In genomic region chr10:130111115-130111847, GRCh38 we compare ENCODE assay signal across 8 cellular contexts. TPM values are rescaled to one million over a fixed set of nuclear protein-coding genes. Genes with fewer than 3 reads are reported as not detected.
DNase-seq lines count a peak whose midpoint lies in the region; ATAC-seq and TF ChIP-seq lines count a peak whose summit lies in the region.

No MANE protein-coding gene starts in this region.

- intact Hi-C loops in CD14-positive monocyte (cut with micrococcal nuclease) (loop anchor here in 1 of 2 donors (1.0 to 10.0 kb wide), 2 partner anchors 25 to 646 kb away; partner anchors contain the start of genes GLRX3 and MGMT), dorsolateral prefrontal cortex (cut with DNase I) (loop anchor here in 1 of 2 donors (1.0 kb wide), 1 partner anchor 25 kb away; the partner anchor contains the start of gene GLRX3), right lobe of liver (cut with DNase I) (no loop called here)

- peaks cover 28% of the 10 kb centered on the region for H3K4me1 Mint-ChIP-seq in CD14-positive monocyte

- peaks cover 0 to 9% (median 3%) of the 10 kb centered on the region in 4 donors for H3K4me1 ChIP-seq in right lobe of liver

- no peaks in the 10 kb centered on the region for H3K36me3 ChIP-seq in right lobe of liver

- H3K27ac ChIP-seq in dorsolateral prefrontal cortex (peak overlapping the region; percentile 73 to 99 (median 95)), right lobe of liver (peak overlapping the region; percentile 44 to 89 (median 68))

- ATAC-seq in GM19395 (IDR thresholded peaks at IDR 0.05; ENCODE audit: unreplicated experiment) (peak; percentile 90), HG03558 (IDR thresholded peaks at IDR 0.05; ENCODE audit: extremely low read depth, unreplicated experiment) (peak; percentile 78), right lobe of liver (peak; percentile 86 to 91 (median 88))

- TF ChIP-seq CTCF in CD14-positive monocyte (IDR thresholded peaks at IDR 0.05) (no peak), dorsolateral prefrontal cortex (IDR thresholded peaks at IDR 0.05 in 54 of 56, conservative IDR thresholded peaks at IDR 0.05 in 2 of 56; ENCODE audit: low read depth in 1 of 56, partially characterized antibody in 56 of 56) (peak in 16 of 56 donors; percentile 2 to 38 (median 15)), right lobe of liver (IDR thresholded peaks at IDR 0.05) (no peak)

- 0% methylated on average over 13 of the region's 49 CpGs for WGBS in right lobe of liver (ENCODE audit: insufficient coverage, low coverage, low lambda C conversion rate, missing lambda C conversion rate)

- peaks cover 2 to 3% (median 3%) of the 10 kb centered on the region in 3 donors for H3K27me3 Mint-ChIP-seq in CD14-positive monocyte (ENCODE audit: low read depth in 3 of 3)

- peaks cover 5 to 18% (median 10%) of the 10 kb centered on the region in 7 donors for H3K9me3 Mint-ChIP-seq in CD14-positive monocyte

- H3K27ac Mint-ChIP-seq in CD14-positive monocyte, result peak overlapping the region; percentile 89 to 98 (median 97)

- TF ChIP-seq POLR2A in right lobe of liver (IDR thresholded peaks at IDR 0.05), result peak; percentile 35

- H3K4me3 ChIP-seq in dorsolateral prefrontal cortex (peak overlapping the region; percentile 69 to 100 (median 89)), right lobe of liver (peak overlapping the region; percentile 71 to 92 (median 86))

- DNase-seq in CD14-positive monocyte (ENCODE audit: low spot score) (peak; percentile 96), NCI-H748 (lab: John Stamatoyannopoulos, UW; ENCODE audit: unreplicated experiment) (peak; percentile 97), dorsolateral prefrontal cortex (peak; percentile 92 to 99 (median 98)), right lobe of liver (peak; percentile 95 to 98 (median 97))
- DNase-seq in activated CD4-positive, alpha-beta T cell treated with anti-CD3 and anti-CD28 coated beads, Interleukin-2, amount 50 U/mL, for 4 hours, result peak; percentile 92 to 94
- DNase-seq in stimulated activated CD4-positive, alpha-beta T cell treated with anti-CD3 and anti-CD28 coated beads, Interleukin-4, amount 100 ng/mL, for 24 hours, result peak; percentile 95

- no peaks in the 10 kb centered on the region for H3K9me3 ChIP-seq in right lobe of liver

- H3K36me3 Mint-ChIP-seq in CD14-positive monocyte, result peaks cover 2 to 4% of the 10 kb centered on the region in 2 donors

- peak overlapping the region; percentile 94 to 99 for H3K4me3 Mint-ChIP-seq in CD14-positive monocyte

- H3K27me3 ChIP-seq in dorsolateral prefrontal cortex (no peaks in the 10 kb centered on the region), right lobe of liver (no peaks in the 10 kb centered on the region)

RNA-seq across cellular contexts. Expression of gene C10orf143, which starts 0.7 kb away (rescaled TPM):
- polyA plus RNA-seq in CD14-positive monocyte, result 10 to 100 TPM in 1 of 2 donors, 1 to 10 TPM in 1; 8.0 to 11.6 TPM
- total RNA-seq in dorsolateral prefrontal cortex (1 to 10 TPM; 1.8 to 9.0 (median 5.0) TPM), right lobe of liver (1 to 10 TPM in 5 of 6 experiments, under 1 TPM in 1; 0.68 to 2.9 (median 1.6) TPM)

RNA-seq across cellular contexts. Expression of gene GLRX3, which starts 24.9 kb away (rescaled TPM):
- polyA plus RNA-seq in CD14-positive monocyte, result 10 to 100 TPM; 78.2 to 94.1 TPM
- total RNA-seq in dorsolateral prefrontal cortex (10 to 100 TPM; 29.9 to 60.2 (median 46.6) TPM), right lobe of liver (10 to 100 TPM; 23.5 to 50.6 (median 33.4) TPM)

Comparison
In these comparisons a context has a peak if more than half of its experiments do, and no peak if none do; other contexts are left out.
1. Peak in every context shown above with its lines: DNase-seq, ATAC-seq, H3K4me3 ChIP-seq and H3K27ac ChIP-seq.